In genomic region chr9:131019387-131020239, GRCh38 we compare ENCODE assay signal across 13 cellular contexts. TPM values are rescaled to one million over a fixed set of nuclear protein-coding genes. Genes with fewer than 3 reads are reported as not detected.
DNase-seq lines count a peak whose midpoint lies in the region; ATAC-seq and TF ChIP-seq lines count a peak whose summit lies in the region.
"Had no signal": no experiment of that assay in that cellular context is flagged by ENCODE, and none has a peak within 500 bp of the region (broad histone marks: within the 10 kb centered on the region; RNA-seq: fewer than 3 reads in every experiment).

No MANE protein-coding gene starts in this region.

- TF ChIP-seq CTCF in thyroid gland (IDR thresholded peaks at IDR 0.05), result no peak
- TF ChIP-seq CTCF in GM23338 (conservative IDR thresholded peaks at IDR 0.05; ENCODE audit: low read depth in 2 of 2), result no peak

- peaks cover under 1% of the 10 kb centered on the region; the same call in 2 of the 3 replicates for H3K4me1 Mint-ChIP-seq in GM23338

- peaks cover 7% of the 10 kb centered on the region for H3K27me3 Mint-ChIP-seq in GM23338 (ENCODE audit: insufficient read depth, low read depth, poor library complexity)

- H3K9me3 Mint-ChIP-seq in GM23338, result no peaks in the 10 kb centered on the region

- H3F3A ChIP-seq in GM23338 (replicated peaks; ENCODE audit: low read depth), result peaks cover 11% of the 10 kb centered on the region; the same call in 1 of the 2 replicates

- H3K36me3 Mint-ChIP-seq in GM23338 (ENCODE audit: low read depth), result no peaks in the 10 kb centered on the region

- H3K9me3 ChIP-seq in thyroid gland, result no peaks in the 10 kb centered on the region
- H3K9me3 ChIP-seq: SJSA1 had no signal

- TF ChIP-seq POLR2A in thyroid gland (IDR thresholded peaks at IDR 0.05), result no peak

- H3K27ac Mint-ChIP-seq in GM23338, result no peak overlapping the region

- 0 out of 2 replicates have a peak, but pooled peaks cover 3% of the 10 kb centered on the region for H3K9me2 ChIP-seq in GM23338 (ENCODE audit: insufficient read depth)

- no peaks in the 10 kb centered on the region for H3K36me3 ChIP-seq in thyroid gland
- H3K36me3 ChIP-seq in GM23338 (ENCODE audit: insufficient read depth), result no peaks in the 10 kb centered on the region
- H3K36me3 ChIP-seq: SJSA1 had no signal

- H3K4me2 ChIP-seq in GM23338, result no peak overlapping the region

- H3K27ac ChIP-seq in thyroid gland (no peak overlapping the region), GM23338 (ENCODE audit: low read depth) (no peak overlapping the region)
- H3K27ac ChIP-seq: SJSA1 had no signal

- H3K4me1 ChIP-seq in thyroid gland (no peaks in the 10 kb centered on the region), GM23338 (ENCODE audit: insufficient read depth) (no peaks in the 10 kb centered on the region)

- ATAC-seq in GM23338, result no peak
- no peak for ATAC-seq in HG03097 (IDR thresholded peaks at IDR 0.05; ENCODE audit: low FRiP score, unreplicated experiment)
- ATAC-seq: GM12878 had no signal

- H3K4me3 ChIP-seq in thyroid gland (replicated peaks in 1 of 3), result no peak overlapping the region
- H3K4me3 ChIP-seq in GM23338, result no peak overlapping the region
- H3K4me3 ChIP-seq: GM12878, SJSA1 had no signal

- no peaks in the 10 kb centered on the region for H3K27me3 ChIP-seq in thyroid gland
- no peaks in the 10 kb centered on the region for H3K27me3 ChIP-seq in GM23338 (ENCODE audit: insufficient read depth)
- H3K27me3 ChIP-seq: SJSA1 had no signal

- H2AFZ ChIP-seq in GM23338, result no peak overlapping the region

- DNase-seq in NCI-H2081 (lab: John Stamatoyannopoulos, UW), result peak; percentile 19 to 58
- DNase-seq in NCI-H2081 treated with DMSO at 0.1 percent for 48 hours (lab: John Stamatoyannopoulos, UW), result no peak
- DNase-seq in SHP77 treated with DMSO at 0.1 percent for 48 hours (lab: John Stamatoyannopoulos, UW), result peak; percentile 61
- DNase-seq in kidney tubule cell (ENCODE audit: low spot score), result peak; percentile 21
- DNase-seq in thyroid gland, result peak; percentile 17 to 26
- no peak for DNase-seq in GM23338 (ENCODE audit: low spot score)
- DNase-seq in AML-193 (lab: John Stamatoyannopoulos, UW), result no peak
- DNase-seq: activated T-cell treated with anti-CD3 and anti-CD28 coated beads for 4 hours, MV-4-11, NCI-H82 had no signal

- no peaks in the 10 kb centered on the region for H3K79me2 ChIP-seq in GM23338 (replicated peaks; ENCODE audit: insufficient read depth)

- 39 to 69% methylated on average over 6 to 15 of the region's 15 CpGs for WGBS in thyroid gland, 2 donors

- no peak overlapping the region for H3K4me3 Mint-ChIP-seq in GM23338

- intact Hi-C loops in thyroid gland (cut with DNase I), result no loop called here

- H4K20me1 ChIP-seq in GM23338 (replicated peaks; ENCODE audit: insufficient read depth), result no peaks in the 10 kb centered on the region

TF ChIP-seq in GM23338, 12 proteins besides CTCF, POLR2A, EP300 and RAD21:
- TF ChIP-seq JUNB (IDR thresholded peaks at IDR 0.05; ENCODE audit: unreplicated experiment) (no peak), ZNF331 (CRISPR knock-in tag; IDR thresholded peaks at IDR 0.05; ENCODE audit: low read depth) (no peak), EZH2phosphoT487 (IDR thresholded peaks at IDR 0.05; ENCODE audit: unreplicated experiment) (no peak), POLR2AphosphoS5 (IDR thresholded peaks at IDR 0.05; ENCODE audit: low read depth) (no peak), STAT1 (IDR thresholded peaks at IDR 0.05; ENCODE audit: unreplicated experiment) (no peak), ZNF462 (CRISPR knock-in tag; IDR thresholded peaks at IDR 0.05) (no peak), CREB1 (CRISPR knock-in tag; IDR thresholded peaks at IDR 0.05; ENCODE audit: low read depth) (no peak), EZH2 (IDR thresholded peaks at IDR 0.05; ENCODE audit: low read depth, unreplicated experiment) (no peak)

RNA-seq across cellular contexts. Expression of gene LAMC3, which starts 10.6 kb away (rescaled TPM):
- 10 to 100 TPM in 1 of 4 donors, 1 to 10 TPM in 2, under 1 TPM in 1; 0.81 to 11.1 (median 3.2) TPM for total RNA-seq in thyroid gland
- total RNA-seq in GM23338 (2014; rRNA removed; shearing (Covaris generic)), result 19.2 and 27.4 TPM in 2 replicates
- polyA plus RNA-seq in GM23338 (2016; fragmentation: Nextera tagmentation; extraction: Ambion mirVana), result 8.2 and 9.0 TPM in 2 replicates
- total RNA-seq: SJSA1 had no signal
- polyA plus RNA-seq: GM12878 had no signal

Comparison
In these comparisons a context has a peak if more than half of its experiments do, and no peak if none do; other contexts are left out.
1. DNase-seq: peak in NCI-H2081 (2 of 2), SHP77 treated with DMSO at 0.1 percent for 48 hours (single experiment), kidney tubule cell (single experiment) and thyroid gland (2 of 2); none in NCI-H2081 treated with DMSO at 0.1 percent for 48 hours (single experiment), GM23338 (single experiment) and AML-193 (0 of 2).